In genomic region chr7:105352018-105352612, GRCh38 we compare ENCODE assay signal across 8 cellular contexts. TPM values are rescaled to one million over a fixed set of nuclear protein-coding genes. Genes with fewer than 3 reads are reported as not detected.
DNase-seq lines count a peak whose midpoint lies in the region; ATAC-seq and TF ChIP-seq lines count a peak whose summit lies in the region.

No MANE protein-coding gene starts in this region.

- TF ChIP-seq CTCF in stomach (IDR thresholded peaks at IDR 0.05): no peak

- no peaks in the 10 kb centered on the region for H3K27me3 Mint-ChIP-seq in naive thymus-derived CD4-positive, alpha-beta T cell

- H3K4me3 ChIP-seq in naive thymus-derived CD4-positive, alpha-beta T cell (ENCODE audit: low read length): peak overlapping the region; percentile 44
- H3K4me3 ChIP-seq in stomach: no peak overlapping the region

- peaks cover 0 to 2% (median 0%) of the 10 kb centered on the region in 11 donors for H3K9me3 Mint-ChIP-seq in naive thymus-derived CD4-positive, alpha-beta T cell

- WGBS in stomach, 5 donors: 25 to 30% (median 28%) methylated on average over 3 of the region's 3 CpGs

- H3K4me1 Mint-ChIP-seq in naive thymus-derived CD4-positive, alpha-beta T cell: peaks cover 45 to 82% (median 66%) of the 10 kb centered on the region in 7 donors

- peaks cover 62 to 67% of the 10 kb centered on the region in 2 donors for H3K4me1 ChIP-seq in naive thymus-derived CD4-positive, alpha-beta T cell (ENCODE audit: control insufficient read depth in 2 of 2, insufficient read depth in 2 of 2, low read length in 2 of 2)
- H3K4me1 ChIP-seq in stomach: peaks cover 31 to 72% (median 52%) of the 10 kb centered on the region in 4 donors

- no peaks in the 10 kb centered on the region for H3K9me3 ChIP-seq in naive thymus-derived CD4-positive, alpha-beta T cell (ENCODE audit: control insufficient read depth in 2 of 3, low read length in 3 of 3)
- no peaks in the 10 kb centered on the region for H3K9me3 ChIP-seq in stomach

- TF ChIP-seq EP300 in stomach (IDR thresholded peaks at IDR 0.05): no peak

- intact Hi-C loops in naive thymus-derived CD4-positive, alpha-beta T cell (cut with micrococcal nuclease): loop anchor here (1.0 to 2.0 kb wide), 8 partner anchors 15 to 408 kb away; partner anchors contain the start of gene SRPK2 (in 1 of the 2)
- intact Hi-C loops in stomach (cut with DNase I; ENCODE audit: low total_unique reads): no loop called here

- peak; percentile 87 for DNase-seq in DMS79 treated with DMSO at 0.1 percent for 48 hours (lab: John Stamatoyannopoulos, UW)
- peak; percentile 94 for DNase-seq in LHCN-M2 (ENCODE audit: low read depth)
- DNase-seq in activated CD4-positive, alpha-beta T cell treated with anti-CD3 and anti-CD28 coated beads, Interleukin-2, amount 50 U/mL, for 1 hour: peak; percentile 29
- peak; percentile 38 for DNase-seq in effector CD4-positive, alpha-beta T cell
- peak; percentile 22 to 88 (median 82) for DNase-seq in naive thymus-derived CD4-positive, alpha-beta T cell
- peak; percentile 53 for DNase-seq in stomach
- DNase-seq in NCI-H2227 (lab: John Stamatoyannopoulos, UW; ENCODE audit: unreplicated experiment): no peak

- peak; percentile 97 for ATAC-seq in GM21717 (IDR thresholded peaks at IDR 0.05; ENCODE audit: unreplicated experiment)
- peak; percentile 99 for ATAC-seq in naive thymus-derived CD4-positive, alpha-beta T cell

- CTCF ChIA-PET in naive thymus-derived CD4-positive, alpha-beta T cell (lab: Charles Lee): interaction anchor here (0.6 to 1.3 kb wide), 6 partner anchors 10 to 78 kb away, joined by 3 to 7 read pairs (median 4); no protein-coding TSS in a partner anchor

- TF ChIP-seq POLR2A in stomach (IDR thresholded peaks at IDR 0.05): no peak

- H3K36me3 ChIP-seq in naive thymus-derived CD4-positive, alpha-beta T cell (ENCODE audit: control insufficient read depth in 2 of 3, insufficient read depth in 3 of 3, low read length in 3 of 3): no peaks in the 10 kb centered on the region
- no peaks in the 10 kb centered on the region for H3K36me3 ChIP-seq in stomach

- H3K36me3 Mint-ChIP-seq in naive thymus-derived CD4-positive, alpha-beta T cell: peaks cover 0 to 13% (median 0%) of the 10 kb centered on the region in 5 donors

- H3K27ac Mint-ChIP-seq in naive thymus-derived CD4-positive, alpha-beta T cell: peak overlapping the region; percentile 73 to 98 (median 92)

- no peaks in the 10 kb centered on the region for H3K27me3 ChIP-seq in naive thymus-derived CD4-positive, alpha-beta T cell (ENCODE audit: control insufficient read depth in 2 of 2, insufficient read depth in 2 of 2, low read length in 2 of 2)
- no peaks in the 10 kb centered on the region for H3K27me3 ChIP-seq in stomach

- POLR2A ChIA-PET in naive thymus-derived CD4-positive, alpha-beta T cell (lab: Charles Lee): interaction anchor here (0.6 to 1.9 kb wide), 13 partner anchors 9 to 412 kb away, joined by 3 to 17 read pairs (median 3); partner anchors contain the start of genes KMT2E and SRPK2

- peak overlapping the region; percentile 74 to 89 (median 81) for H3K4me3 Mint-ChIP-seq in naive thymus-derived CD4-positive, alpha-beta T cell

- H3K27ac ChIP-seq in naive thymus-derived CD4-positive, alpha-beta T cell (ENCODE audit: low read depth, low read length): peak overlapping the region; percentile 48
- peak overlapping the region; percentile 13 to 73 (median 59) for H3K27ac ChIP-seq in stomach

RNA-seq across cellular contexts. Expression of gene SRPK2, which starts 36.6 kb away (rescaled TPM):
- total RNA-seq in LHCN-M2 (2014; rRNA removed) (42.6 and 47.2 TPM in 2 replicates), stomach (100 to 1,000 TPM in 1 of 5 donors, 10 to 100 TPM in 4; 19.6 to 109 (median 38.5) TPM)
- 26.8 TPM for polyA plus RNA-seq in LHCN-M2 (2012)
- total RNA-seq in naive thymus-derived CD4-positive, alpha-beta T cell: 10 to 100 TPM; 45.1 to 56.7 (median 46.8) TPM
- polyA plus RNA-seq in naive thymus-derived CD4-positive, alpha-beta T cell: 10 to 100 TPM; 40.2 to 52.8 TPM
- 10 to 100 TPM in 2 of 3 donors, 1 to 10 TPM in 1; 7.6 to 21.2 (median 13.0) TPM for polyA plus RNA-seq in stomach
